ENCODE assay signal across 28 cellular contexts in the genomic region with DNA sequence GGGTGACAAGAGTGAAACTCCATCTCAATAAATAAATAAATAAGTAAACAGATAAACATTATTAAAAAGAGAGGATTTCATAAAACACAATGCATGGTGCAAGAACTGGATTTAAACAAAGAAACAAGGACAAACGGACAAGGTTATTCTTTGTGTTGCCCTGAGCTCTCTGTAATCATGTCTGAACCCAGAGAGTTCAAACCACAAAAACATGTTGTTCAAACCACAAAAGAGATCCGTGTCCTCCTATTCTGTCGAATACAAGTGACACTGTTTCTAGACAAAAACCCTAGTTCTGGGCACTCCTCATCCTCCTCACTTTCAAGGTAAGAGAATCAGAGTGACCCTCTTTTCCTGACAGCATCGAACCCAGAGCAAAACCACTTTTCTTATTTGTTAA. TPM values are rescaled to one million over a fixed set of nuclear protein-coding genes. Genes with fewer than 3 reads are reported as not detected.
"Had no signal": no experiment of that assay in that cellular context is flagged by ENCODE, and none has a peak within 500 bp of the region (broad histone marks: within the 10 kb centered on the region; RNA-seq: fewer than 3 reads in every experiment).

No MANE protein-coding gene starts in this region.

- H3K4me1 ChIP-seq: gastrocnemius medialis, lower lobe of right lung, psoas muscle, spleen, tibial nerve, upper lobe of left lung had no signal

- H3K4me3 ChIP-seq: gastrocnemius medialis, lower lobe of right lung, ovary, psoas muscle, skin epidermis, spleen, thoracic aorta, tibial nerve, upper lobe of left lung had no signal

- DNase-seq: effector CD8-positive, alpha-beta T cell; endodermal cell; foreskin fibroblast; gastrocnemius medialis; head of caudate nucleus; left ventricle myocardium superior; natural killer cell; occipital lobe; ovary; psoas muscle; right cardiac atrium; spleen; stimulated activated CD4-positive, alpha-beta T cell treated with anti-CD3 and anti-CD28 coated beads, Interleukin-4, amount 100 ng/mL, for 4 hours; stimulated activated naive B cell treated with anti-CD40 and anti-IgM and Interleukin-4, amounts not matched to agents 10 μg/mL and 1 μg/mL and 100 μg/mL, for 72 hours; upper lobe of left lung had no signal

- H3K27me3 ChIP-seq: ovary had no signal

- ATAC-seq: esophagus mucosa; gastrocnemius medialis; left ventricle myocardium superior; lower lobe of right lung; natural killer cell; psoas muscle; right cardiac atrium; stimulated activated naive B cell treated with anti-CD40 and anti-IgM and Interleukin-4, amounts not matched to agents 10 μg/mL and 1 μg/mL and 100 μg/mL, for 72 hours had no signal

- H3K9me3 ChIP-seq: gastrocnemius medialis, lower lobe of right lung, ovary, psoas muscle, spleen, thoracic aorta, tibial nerve, upper lobe of left lung had no signal

- H3K27ac ChIP-seq: epithelial cell of prostate, gastrocnemius medialis, lower lobe of right lung, ovary, psoas muscle, skin epidermis, spleen, thoracic aorta, tibial nerve, upper lobe of left lung had no signal

- FAIRE-seq: keratinocyte, urothelium cell line had no signal

- H3K36me3 ChIP-seq: gastrocnemius medialis, lower lobe of right lung, ovary, spleen, thoracic aorta, tibial nerve, upper lobe of left lung had no signal

RNA-seq across cellular contexts. Expression of gene TPRX2, which starts 4.6 kb away (rescaled TPM):
- total RNA-seq: endodermal cell, esophagus mucosa, gastrocnemius medialis, glomerular endothelial cell, left ventricle myocardium superior, lower lobe of right lung, mesenteric fat pad, mononuclear cell, natural killer cell, occipital lobe, ovary, psoas muscle, renal cortical epithelial cell, right cardiac atrium, spleen, thoracic aorta, tibial nerve, upper lobe of left lung had no signal
- polyA plus RNA-seq: keratinocyte, neural cell, ovary, psoas muscle, right cardiac atrium, spleen had no signal

RNA-seq across cellular contexts. Expression of gene SULT2A1, which starts 31.7 kb away (rescaled TPM):
- total RNA-seq: esophagus mucosa, glomerular endothelial cell, left ventricle myocardium superior, lower lobe of right lung, mesenteric fat pad, mononuclear cell, natural killer cell, occipital lobe, psoas muscle, renal cortical epithelial cell, right cardiac atrium, thoracic aorta, tibial nerve had no signal
- polyA plus RNA-seq: keratinocyte, neural cell, psoas muscle, right cardiac atrium, spleen had no signal

RNA-seq across cellular contexts. Expression of gene CRX, which starts 32.7 kb away (rescaled TPM):
- total RNA-seq: esophagus mucosa, gastrocnemius medialis, glomerular endothelial cell, left ventricle myocardium superior, lower lobe of right lung, mesenteric fat pad, mononuclear cell, natural killer cell, occipital lobe, ovary, psoas muscle, renal cortical epithelial cell, right cardiac atrium, thoracic aorta, tibial nerve, upper lobe of left lung had no signal
- polyA plus RNA-seq: keratinocyte, neural cell, ovary, right cardiac atrium, spleen had no signal

RNA-seq across cellular contexts. Expression of gene TPRX1, which starts 50.1 kb away (rescaled TPM):
- total RNA-seq: endodermal cell, esophagus mucosa, gastrocnemius medialis, glomerular endothelial cell, left ventricle myocardium superior, lower lobe of right lung, mesenteric fat pad, mononuclear cell, natural killer cell, occipital lobe, ovary, psoas muscle, renal cortical epithelial cell, right cardiac atrium, spleen, thoracic aorta, tibial nerve, upper lobe of left lung had no signal
- polyA plus RNA-seq: keratinocyte, neural cell, ovary, psoas muscle, right cardiac atrium, spleen had no signal
